In the genomic region with DNA sequence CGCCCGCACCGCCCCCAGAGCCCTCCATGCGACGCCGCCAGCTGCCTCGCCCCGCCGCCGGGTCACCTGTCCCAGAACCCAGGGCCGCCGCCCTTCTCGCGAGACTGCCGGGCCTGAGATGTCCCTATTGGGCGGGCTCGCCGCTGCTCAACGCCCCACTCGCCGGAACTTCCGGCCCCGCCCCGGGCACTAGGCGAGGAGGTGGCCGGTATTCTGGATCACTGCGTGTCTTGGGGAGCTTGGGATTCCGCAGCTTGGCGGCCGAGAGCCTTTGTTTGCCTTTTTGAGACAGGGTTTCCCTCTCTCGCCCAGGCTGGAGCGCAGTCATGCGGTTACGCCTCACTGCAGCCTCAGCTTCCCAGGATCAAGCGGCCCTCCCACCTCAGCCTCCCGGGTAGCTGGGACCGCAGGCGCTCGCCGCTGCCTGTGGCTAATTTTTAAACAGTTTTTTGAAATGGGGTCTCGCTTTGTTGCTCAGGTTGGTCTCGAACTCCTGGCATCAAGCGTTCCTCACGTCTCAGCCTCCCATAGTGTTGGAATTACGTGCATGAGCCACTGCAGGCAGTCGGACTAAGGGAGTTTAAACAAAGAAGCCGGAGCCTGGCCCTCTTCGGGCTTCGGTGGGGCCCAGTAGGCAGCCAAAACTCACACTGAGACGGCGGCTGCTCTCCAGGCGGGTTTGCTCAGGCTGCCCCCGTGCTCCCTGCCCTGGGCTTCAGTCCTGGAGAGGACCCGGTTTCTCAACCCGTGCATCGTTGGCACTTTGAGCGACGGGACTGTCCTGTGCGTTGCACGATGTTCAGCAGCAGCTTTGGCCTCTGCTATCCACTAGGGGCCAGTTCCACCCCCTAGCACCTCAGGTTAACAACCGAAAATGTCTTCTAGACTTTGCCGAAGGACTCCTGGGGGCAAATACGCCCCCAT, we compare ENCODE assay signal across 8 cellular contexts. TPM values are rescaled to one million over a fixed set of nuclear protein-coding genes. Genes with fewer than 3 reads are reported as not detected.
DNase-seq lines count a peak whose midpoint lies in the region; ATAC-seq and TF ChIP-seq lines count a peak whose summit lies in the region.

A gene (minus strand): TSS at position 43 of the 924 bp plus-strand sequence. CDS start 15 bp downstream, at position 28.

- TF ChIP-seq CTCF in astrocyte of the cerebellum (IDR thresholded peaks at IDR 0.05; ENCODE audit: low read depth, low read length, missing control alignments): peak; percentile 34
- TF ChIP-seq CTCF in hepatocyte (IDR thresholded peaks at IDR 0.05; ENCODE audit: poor library complexity): no peak

- peak; percentile 79 for DNase-seq in NCI-H2029 treated with DMSO at 0.1 percent for 48 hours (lab: John Stamatoyannopoulos, UW)
- DNase-seq in T-helper 9 cell: peak; percentile 74
- DNase-seq in astrocyte of the cerebellum (ENCODE audit: low read depth): peak; percentile 72
- DNase-seq in hepatocyte (ENCODE audit: low spot score): peak; percentile 98
- peak; percentile 78 for DNase-seq in renal cortical epithelial cell (ENCODE audit: low read depth)
- DNase-seq in aorta: peak; percentile 99

- 11% methylated on average over 60 of the region's 63 CpGs for WGBS in hepatocyte (ENCODE audit: low lambda C conversion rate, missing lambda C conversion rate)
- WGBS in aorta, 2 donors: 1 to 3% methylated on average over 59 to 63 of the region's 63 CpGs

- H2AFZ ChIP-seq in hepatocyte: peak within 1 kb of the TSS; percentile 85

- ATAC-seq in GM18511 (IDR thresholded peaks at IDR 0.05; ENCODE audit: unreplicated experiment): peak; percentile 80
- ATAC-seq in HG03025 (IDR thresholded peaks at IDR 0.05; ENCODE audit: low FRiP score, unreplicated experiment): peak; percentile 74
- peak; percentile 99 for ATAC-seq in aorta (ENCODE audit: low FRiP score)

- H3K4me3 ChIP-seq in astrocyte of the cerebellum (ENCODE audit: low read depth, low read length) (peak within 1 kb of the TSS; percentile 65), hepatocyte (peak within 1 kb of the TSS; percentile 91), aorta (ENCODE audit: low read length in 2 of 2) (peak within 1 kb of the TSS; percentile 66 to 73)

- in situ Hi-C loops in astrocyte of the cerebellum (cut with HindIII; ENCODE audit: low sequenced_read_pairs): no loop called here

- peaks cover 32% of the 10 kb centered on the region for H4K20me1 ChIP-seq in hepatocyte (ENCODE audit: insufficient read depth, poor library complexity, severe bottlenecking)

- peak within 1 kb of the TSS; percentile 96 for H3K27ac ChIP-seq in hepatocyte
- peak within 1 kb of the TSS; percentile 44 to 81 for H3K27ac ChIP-seq in aorta (ENCODE audit: low read depth in 1 of 2, low read length in 2 of 2)

- H3K9me3 ChIP-seq in hepatocyte (ENCODE audit: low read depth) (no peaks in the 10 kb centered on the region), aorta (ENCODE audit: control insufficient read depth, low read length) (peaks cover 3% of the 10 kb centered on the region)

- H3K79me2 ChIP-seq in hepatocyte: peaks cover 42% of the 10 kb centered on the region

- H3K9me2 ChIP-seq in hepatocyte (replicated peaks; ENCODE audit: insufficient read depth): no peaks in the 10 kb centered on the region

- H3K4me1 ChIP-seq in hepatocyte (ENCODE audit: insufficient read depth): peaks cover 16% of the 10 kb centered on the region
- no peaks in the 10 kb centered on the region for H3K4me1 ChIP-seq in aorta (ENCODE audit: control insufficient read depth in 1 of 2, insufficient read depth in 2 of 2, low read length in 2 of 2)

- H3K36me3 ChIP-seq in hepatocyte (replicated peaks; ENCODE audit: insufficient read depth, low read depth): no peaks in the 10 kb centered on the region
- H3K36me3 ChIP-seq in aorta (ENCODE audit: control insufficient read depth in 1 of 2, insufficient read depth in 2 of 2, low read length in 1 of 2): no peaks in the 10 kb centered on the region

- H3K27me3 ChIP-seq in hepatocyte (no peaks in the 10 kb centered on the region), aorta (ENCODE audit: control insufficient read depth in 1 of 2, insufficient read depth in 2 of 2, low read length in 1 of 2) (no peaks in the 10 kb centered on the region)

- intact Hi-C loops in aorta (cut with DNase I): loop anchor here in 1 of 2 donors (1.0 kb wide), 2 partner anchors 42 to 96 kb away; no protein-coding TSS in a partner anchor

- H3K4me2 ChIP-seq in hepatocyte: peak within 1 kb of the TSS; percentile 92

RNA-seq across cellular contexts. Expression of the gene that starts here (rescaled TPM):
- total RNA-seq in hepatocyte (34.6 and 48.5 TPM in 2 replicates), renal cortical epithelial cell (65.9 and 113 TPM in 2 replicates), aorta (10 to 100 TPM; 36.2 to 38.6 TPM)
- polyA plus RNA-seq in hepatocyte (29.9 and 33.6 TPM in 2 replicates), aorta (10 to 100 TPM; 16.0 to 21.1 TPM)

Comparison
In these comparisons a context has a peak if more than half of its experiments do, and no peak if none do; other contexts are left out.
1. Peak in every context shown above with its lines: DNase-seq, ATAC-seq, H3K4me3 ChIP-seq and H3K27ac ChIP-seq.